In the genomic region with DNA sequence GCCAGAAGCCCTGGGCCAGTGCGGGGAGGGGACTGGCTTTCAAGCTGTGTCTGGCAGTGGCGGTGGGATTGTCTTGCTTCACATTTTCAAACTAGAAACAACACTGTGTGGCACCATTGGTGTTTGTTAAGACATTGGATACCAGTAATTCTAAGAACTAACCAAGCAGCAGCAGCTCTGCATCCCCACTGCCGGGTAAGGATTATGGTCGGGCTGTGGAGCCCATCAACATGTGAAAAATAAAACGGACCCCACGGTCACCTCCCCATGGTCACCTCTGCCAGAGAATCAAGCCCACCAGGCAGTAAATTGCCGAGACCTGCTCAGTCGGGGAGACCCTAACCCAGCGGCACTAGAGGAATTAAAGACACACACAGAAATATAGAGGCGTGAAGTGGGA, we compare ENCODE assay signal across 13 cellular contexts.
DNase-seq lines count a peak whose midpoint lies in the region; ATAC-seq and TF ChIP-seq lines count a peak whose summit lies in the region.
"Had no signal": no experiment of that assay in that cellular context is flagged by ENCODE, and none has a peak within 500 bp of the region (broad histone marks: within the 10 kb centered on the region; RNA-seq: fewer than 3 reads in every experiment).

No MANE protein-coding gene starts in this region.

- H3K36me3 ChIP-seq in colonic mucosa = no peaks in the 10 kb centered on the region

- H3K9me3 ChIP-seq in colonic mucosa = no peaks in the 10 kb centered on the region

- H3K27me3 ChIP-seq in colonic mucosa = no peaks in the 10 kb centered on the region
- H3K27me3 ChIP-seq: BLaER1 treated with 17β-estradiol and CSF1 and Interleukin-3, amounts not matched to agents 10 nM and 100 nM had no signal

- no peak overlapping the region for H3K27ac ChIP-seq in colonic mucosa

- no peak overlapping the region for H3K4me3 Mint-ChIP-seq in activated CD8-positive, alpha-beta memory T cell treated with anti-CD3 and anti-CD28 coated beads, Interleukin-2, amount 10 ng/mL, durations not matched to agents 7 days and 5 days
- H3K4me3 Mint-ChIP-seq in naive thymus-derived CD8-positive, alpha-beta T cell = no peak overlapping the region
- H3K4me3 Mint-ChIP-seq: B cell; CD8-positive, alpha-beta T cell; H9 had no signal

- H3K4me1 Mint-ChIP-seq in activated CD8-positive, alpha-beta memory T cell treated with anti-CD3 and anti-CD28 coated beads, Interleukin-2, amount 10 ng/mL, durations not matched to agents 7 days and 5 days = peaks cover 13% of the 10 kb centered on the region
- H3K4me1 Mint-ChIP-seq in naive thymus-derived CD8-positive, alpha-beta T cell = peaks cover 25 to 46% (median 33%) of the 10 kb centered on the region in 4 donors

- POLR2A ChIA-PET in naive thymus-derived CD8-positive, alpha-beta T cell (lab: Charles Lee) = no interaction called here

- H3K4me1 ChIP-seq in colonic mucosa = no peaks in the 10 kb centered on the region

- TF ChIP-seq CTCF in colonic mucosa (IDR thresholded peaks at IDR 0.05) = no peak

- H3K9ac ChIP-seq in colonic mucosa (ENCODE audit: low read depth in 2 of 2, low read length in 2 of 2) = no peak overlapping the region
- H3K9ac ChIP-seq: BLaER1 treated with 17β-estradiol and CSF1 and Interleukin-3, amounts not matched to agents 10 nM and 100 nM had no signal

- intact Hi-C loops in colonic mucosa (cut with DNase I) = no loop called here

- H3K9me3 Mint-ChIP-seq in activated CD8-positive, alpha-beta memory T cell treated with anti-CD3 and anti-CD28 coated beads, Interleukin-2, amount 10 ng/mL, durations not matched to agents 7 days and 5 days (ENCODE audit: low read depth) = no peaks in the 10 kb centered on the region
- H3K9me3 Mint-ChIP-seq in naive thymus-derived CD8-positive, alpha-beta T cell = peaks cover 0 to 17% (median 2%) of the 10 kb centered on the region in 9 donors

- ATAC-seq in activated CD8-positive, alpha-beta memory T cell treated with anti-CD3 and anti-CD28 coated beads, Interleukin-2, amount 10 ng/mL, durations not matched to agents 7 days and 5 days = no peak
- ATAC-seq in naive thymus-derived CD8-positive, alpha-beta T cell = no peak
- ATAC-seq: CD8-positive, alpha-beta T cell had no signal

- CTCF ChIA-PET in activated CD8-positive, alpha-beta memory T cell treated with anti-CD3 and anti-CD28 coated beads, Interleukin-2, amount 10 ng/mL, durations not matched to agents 7 days and 5 days (lab: Charles Lee) = no interaction called here

- H3K4me3 ChIP-seq in colonic mucosa = no peak overlapping the region
- H3K4me3 ChIP-seq: BLaER1 treated with 17β-estradiol and CSF1 and Interleukin-3, amounts not matched to agents 10 nM and 100 nM had no signal

- DNase-seq in activated CD8-positive, alpha-beta memory T cell treated with anti-CD3 and anti-CD28 coated beads, Interleukin-2, amount 10 ng/mL, durations not matched to agents 7 days and 5 days = peak; percentile 25
- DNase-seq in activated CD8-positive, alpha-beta memory T cell treated with anti-CD3 and anti-CD28 coated beads, Interleukin-2, amount 50 U/mL, for 48 hours = no peak
- DNase-seq in colonic mucosa (peak; percentile 8), NCI-H748 (lab: John Stamatoyannopoulos, UW; ENCODE audit: unreplicated experiment) (no peak), NCI-H1417 (lab: John Stamatoyannopoulos, UW) (no peak)
- DNase-seq in naive thymus-derived CD8-positive, alpha-beta T cell = no peak
- DNase-seq: Calu3, DMS79 treated with DMSO at 0.1 percent for 48 hours, GF-D8, H9 had no signal

- no peak overlapping the region for H3K27ac Mint-ChIP-seq in activated CD8-positive, alpha-beta memory T cell treated with anti-CD3 and anti-CD28 coated beads, Interleukin-2, amount 10 ng/mL, durations not matched to agents 7 days and 5 days
- peak overlapping the region in 8 of 10 donors; percentile 22 to 81 (median 56) for H3K27ac Mint-ChIP-seq in naive thymus-derived CD8-positive, alpha-beta T cell
- H3K27ac Mint-ChIP-seq: B cell, H9 had no signal

- H3K27me3 Mint-ChIP-seq in activated CD8-positive, alpha-beta memory T cell treated with anti-CD3 and anti-CD28 coated beads, Interleukin-2, amount 10 ng/mL, durations not matched to agents 7 days and 5 days = no peaks in the 10 kb centered on the region
- H3K27me3 Mint-ChIP-seq in naive thymus-derived CD8-positive, alpha-beta T cell = no peaks in the 10 kb centered on the region

- H3K36me3 Mint-ChIP-seq in activated CD8-positive, alpha-beta memory T cell treated with anti-CD3 and anti-CD28 coated beads, Interleukin-2, amount 10 ng/mL, durations not matched to agents 7 days and 5 days = no peaks in the 10 kb centered on the region
- peaks cover 0 to 4% (median 0%) of the 10 kb centered on the region in 3 donors for H3K36me3 Mint-ChIP-seq in naive thymus-derived CD8-positive, alpha-beta T cell
- H3K36me3 Mint-ChIP-seq: CD8-positive, alpha-beta T cell had no signal

Comparison
In these comparisons a context has a peak if more than half of its experiments do, and no peak if none do; other contexts are left out.
1. DNase-seq: peak in activated CD8-positive, alpha-beta memory T cell treated with anti-CD3 and anti-CD28 coated beads, Interleukin-2, amount 10 ng/mL, durations not matched to agents 7 days and 5 days (single experiment) and colonic mucosa (single experiment); none in activated CD8-positive, alpha-beta memory T cell treated with anti-CD3 and anti-CD28 coated beads, Interleukin-2, amount 50 U/mL, for 48 hours (single experiment), naive thymus-derived CD8-positive, alpha-beta T cell (0 of 10), NCI-H748 (single experiment) and NCI-H1417 (0 of 3).